ENCODE assay signal across 8 cellular contexts in genomic region chr10:102502337-102503151, GRCh38. TPM values are rescaled to one million over a fixed set of nuclear protein-coding genes. Genes with fewer than 3 reads are reported as not detected.
DNase-seq lines count a peak whose midpoint lies in the region; ATAC-seq and TF ChIP-seq lines count a peak whose summit lies in the region.

Gene ACTR1A, minus strand, starts transcription at chr10:102502712. Its CDS starts 65 bp downstream, at chr10:102502647.

- H3K4me2 ChIP-seq in PC-3 (ENCODE audit: low read length) = peak within 1 kb of the TSS; percentile 97

- DNase-seq in DMS153 treated with DMSO at 0.1 percent for 48 hours (lab: John Stamatoyannopoulos, UW; ENCODE audit: unreplicated experiment) = peak; percentile 98
- peak; percentile 99 for DNase-seq in Jurkat, Clone E6-1 (ENCODE audit: low read depth, low spot score)
- peak; percentile 96 for DNase-seq in PC-3
- peak; percentile 91 for DNase-seq in activated T-cell treated with anti-CD3 and anti-CD28 coated beads for 48 hours (ENCODE audit: low read depth)
- peak; percentile 100 for DNase-seq in epithelial cell of prostate (ENCODE audit: low read depth, low spot score)
- DNase-seq in stimulated activated CD8-positive, alpha-beta memory T cell treated with anti-CD3 and anti-CD28 coated beads, Interleukin-4, amount 100 ng/mL, for 1 hour (ENCODE audit: low read depth in 2 of 2, low spot score in 1 of 2) = peak; percentile 87 to 91

- H3K27ac ChIP-seq in PC-3 (ENCODE audit: low read length) (0 out of 2 replicates have a peak within 1 kb of the TSS, but pooled peaks have one; percentile 34), epithelial cell of prostate (peak within 1 kb of the TSS; percentile 81)

- H3K9ac ChIP-seq in PC-3 (ENCODE audit: low read length) = peak within 1 kb of the TSS; percentile 88

- H3K9me2 ChIP-seq in PC-3 (replicated peaks; ENCODE audit: low read length) = no peaks in the 10 kb centered on the region

- peak within 1 kb of the TSS; percentile 97 for H3K4me3 ChIP-seq in Jurkat, Clone E6-1 (ENCODE audit: low read length)
- H3K4me3 ChIP-seq in PC-3 (ENCODE audit: low read length) (peak within 1 kb of the TSS; percentile 92), mononuclear cell (ENCODE audit: low read length) (peak within 1 kb of the TSS; percentile 87)

- H3K4me1 ChIP-seq in PC-3 (ENCODE audit: insufficient read depth, low read length) (peaks cover 20% of the 10 kb centered on the region), mononuclear cell (ENCODE audit: insufficient read depth, low read length) (peaks cover 60% of the 10 kb centered on the region)

- intact Hi-C loops in PC-3 (cut with micrococcal nuclease) = loop anchor here (1.0 to 5.0 kb wide), 3 partner anchors 81 to 210 kb away; partner anchors contain the start of genes ARL3 and SFXN2

- no peak for TF ChIP-seq CTCF in PC-3 (conservative IDR thresholded peaks at IDR 0.05; ENCODE audit: low read depth, low read length)

- ATAC-seq in GM21619 (IDR thresholded peaks at IDR 0.05; ENCODE audit: unreplicated experiment) (peak; percentile 42), PC-3 (peak; percentile 70)

- peaks cover 73% of the 10 kb centered on the region for H3K79me2 ChIP-seq in PC-3 (ENCODE audit: low read length)

- H3F3A ChIP-seq in PC-3 (ENCODE audit: low read length, unreplicated experiment) = no peaks in the 10 kb centered on the region

- BruUV-seq in PC-3 (replicated peaks; lab: Mats Ljungman, UMichigan) = no TSS peak

- peaks cover 17% of the 10 kb centered on the region; the same call in 1 of the 2 replicates for H4K20me1 ChIP-seq in PC-3 (ENCODE audit: low read length)

- peak within 1 kb of the TSS; percentile 99 for H2AFZ ChIP-seq in PC-3 (ENCODE audit: low read length)

- POLR2A ChIA-PET in PC-3 (lab: Charles Lee; ENCODE audit: unreplicated experiment) = interaction anchor here (0.6 to 1.0 kb wide), 4 partner anchors 108 to 1477 kb away, joined by 3 to 7 read pairs (median 3); no protein-coding TSS in a partner anchor

- CTCF ChIA-PET in PC-3 (lab: Charles Lee) = interaction anchor here (0.6 to 3.4 kb wide), 5 partner anchors 70 to 912 kb away, joined by 3 to 31 read pairs (median 3); partner anchors contain the start of gene CUEDC2

- H3K27me3 ChIP-seq in PC-3 (ENCODE audit: low read length) (no peaks in the 10 kb centered on the region), mononuclear cell (ENCODE audit: insufficient read depth, low read length) (no peaks in the 10 kb centered on the region)

- no peaks in the 10 kb centered on the region for H3K36me3 ChIP-seq in PC-3 (ENCODE audit: low read depth, low read length)

- no peaks in the 10 kb centered on the region for H3K9me3 ChIP-seq in PC-3 (ENCODE audit: low read length)
- H3K9me3 ChIP-seq in mononuclear cell (ENCODE audit: low read depth, low read length) = no peaks in the 10 kb centered on the region

RNA-seq across cellular contexts. Expression of gene ACTR1A, which starts in this region (rescaled TPM):
- polyA plus RNA-seq in Jurkat, Clone E6-1 (2012; ENCODE audit: insufficient read depth, insufficient read length) = 104 TPM
- total RNA-seq in PC-3 (2014; rRNA removed) (69.9 and 72.7 TPM in 2 replicates), mononuclear cell (52.6 TPM)

Comparison
In these comparisons a context has a peak if more than half of its experiments do, and no peak if none do; other contexts are left out.
1. Peak in every context shown above with its lines: DNase-seq, ATAC-seq, H3K4me3 ChIP-seq and H3K27ac ChIP-seq.